ENCODE assay signal across 10 cellular contexts in the genomic region with DNA sequence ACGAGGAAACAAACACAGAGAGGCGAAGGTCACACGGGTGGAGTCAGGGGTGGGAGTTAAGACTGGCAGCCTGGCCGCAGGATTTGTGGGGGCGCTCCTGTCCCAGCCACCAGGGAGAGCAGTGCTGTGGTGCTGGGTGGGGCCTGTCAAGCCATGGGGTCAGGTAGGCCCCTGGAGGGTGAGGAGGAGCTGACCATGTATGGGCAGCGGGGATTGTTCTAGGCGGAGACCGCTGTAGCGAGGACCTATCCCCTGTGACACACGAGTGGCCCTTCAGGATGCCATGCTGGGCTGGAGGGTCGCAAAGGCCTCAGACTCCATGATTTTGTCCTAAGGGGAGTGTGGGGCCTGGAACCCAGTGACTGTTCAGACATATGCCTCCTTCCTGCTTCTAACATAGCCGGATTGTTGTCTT. TPM values are rescaled to one million over a fixed set of nuclear protein-coding genes. Genes with fewer than 3 reads are reported as not detected.
DNase-seq lines count a peak whose midpoint lies in the region; ATAC-seq and TF ChIP-seq lines count a peak whose summit lies in the region.
"Had no signal": no experiment of that assay in that cellular context is flagged by ENCODE, and none has a peak within 500 bp of the region (broad histone marks: within the 10 kb centered on the region; RNA-seq: fewer than 3 reads in every experiment).

No MANE protein-coding gene starts in this region.

- H3K4me1 Mint-ChIP-seq in activated T-helper 1 cell treated with anti-CD3 and anti-CD28 coated beads, Interleukin-12 subunit alpha, Interleukin-12 subunit beta, Interleukin-2, Interleukin-4 antibody, amounts not matched to agents 30 ng/mL and 10 ng/mL and 1 ng/mL, durations not matched to agents 14 hours and 24 hours and 36 hours (ENCODE audit: low read depth): peaks cover 35% of the 10 kb centered on the region

- peaks cover 26% of the 10 kb centered on the region for H3K36me3 Mint-ChIP-seq in activated T-helper 1 cell treated with anti-CD3 and anti-CD28 coated beads, Interleukin-12 subunit alpha, Interleukin-12 subunit beta, Interleukin-2, Interleukin-4 antibody, amounts not matched to agents 30 ng/mL and 10 ng/mL and 1 ng/mL, durations not matched to agents 14 hours and 24 hours and 36 hours (ENCODE audit: low read depth)

- H3K9me3 ChIP-seq in right cardiac atrium (ENCODE audit: control insufficient read depth, low read length) (no peaks in the 10 kb centered on the region), right atrium auricular region (no peaks in the 10 kb centered on the region), WERI-Rb-1 (ENCODE audit: severe bottlenecking) (no peaks in the 10 kb centered on the region), iPS-18a (ENCODE audit: control insufficient read depth, low read depth, low read length) (no peaks in the 10 kb centered on the region), A673 (ENCODE audit: low read depth, low read length, poor library complexity, severe bottlenecking) (no peaks in the 10 kb centered on the region)
- H3K9me3 ChIP-seq: tibial artery had no signal

- intact Hi-C loops in right cardiac atrium (cut with DNase I): loop anchor here in 2 of 4 donors (5.0 to 10.0 kb wide), 4 partner anchors 37 to 813 kb away; a partner anchor contains a TSS
- intact Hi-C loops in activated T-helper 1 cell treated with anti-CD3 and anti-CD28 coated beads, Interleukin-12 subunit alpha, Interleukin-12 subunit beta, Interleukin-2, Interleukin-4 antibody, amounts not matched to agents 30 ng/mL and 10 ng/mL and 1 ng/mL, durations not matched to agents 14 hours and 24 hours and 36 hours (cut with micrococcal nuclease): loop anchor here (1.0 to 5.0 kb wide), 3 partner anchors 373 to 502 kb away; no protein-coding TSS in a partner anchor
- intact Hi-C loops in A673 (cut with micrococcal nuclease; ENCODE audit: unreplicated experiment): loop anchor here (2.0 to 10.0 kb wide), 3 partner anchors 491 to 811 kb away; a partner anchor contains a TSS

- CTCF ChIA-PET in A673 (lab: Charles Lee): interaction anchor here (0.6 to 1.6 kb wide), 4 partner anchors 9 to 502 kb away, joined by 4 to 9 read pairs (median 4); no protein-coding TSS in a partner anchor

- ATAC-seq in right cardiac atrium: no peak
- no peak for ATAC-seq in GM18870 (IDR thresholded peaks at IDR 0.05; ENCODE audit: unreplicated experiment)

- H3K4me1 ChIP-seq in right cardiac atrium (ENCODE audit: control insufficient read depth, insufficient read depth, low read length) (peaks cover 7% of the 10 kb centered on the region), right atrium auricular region (peaks cover 0 to 39% of the 10 kb centered on the region in 2 donors), iPS-18a (ENCODE audit: control insufficient read depth, low read depth, low read length) (peaks cover 30% of the 10 kb centered on the region), A673 (ENCODE audit: insufficient read depth, low read length, poor library complexity, severe bottlenecking) (peaks cover 33% of the 10 kb centered on the region)

- WGBS in right cardiac atrium: 83% methylated on average over 12 of the region's 12 CpGs

- no peak overlapping the region for H3K27ac Mint-ChIP-seq in activated T-helper 1 cell treated with anti-CD3 and anti-CD28 coated beads, Interleukin-12 subunit alpha, Interleukin-12 subunit beta, Interleukin-2, Interleukin-4 antibody, amounts not matched to agents 30 ng/mL and 10 ng/mL and 1 ng/mL, durations not matched to agents 14 hours and 24 hours and 36 hours
- H3K27ac Mint-ChIP-seq: CD4-positive, CD25-positive, alpha-beta regulatory T cell had no signal

- H3K27me3 ChIP-seq in right cardiac atrium (ENCODE audit: control insufficient read depth, insufficient read depth): no peaks in the 10 kb centered on the region
- no peaks in the 10 kb centered on the region for H3K27me3 ChIP-seq in right atrium auricular region
- no peaks in the 10 kb centered on the region for H3K27me3 ChIP-seq in WERI-Rb-1 (ENCODE audit: insufficient read depth, low read depth, severe bottlenecking)
- no peaks in the 10 kb centered on the region for H3K27me3 ChIP-seq in iPS-18a (ENCODE audit: control insufficient read depth, insufficient read depth, low read length)
- H3K27me3 ChIP-seq in A673 (replicated peaks; ENCODE audit: insufficient read depth, low read depth, low read length, poor library complexity): no peaks in the 10 kb centered on the region
- H3K27me3 ChIP-seq: tibial artery had no signal

- no peak overlapping the region for H3K4me3 Mint-ChIP-seq in activated T-helper 1 cell treated with anti-CD3 and anti-CD28 coated beads, Interleukin-12 subunit alpha, Interleukin-12 subunit beta, Interleukin-2, Interleukin-4 antibody, amounts not matched to agents 30 ng/mL and 10 ng/mL and 1 ng/mL, durations not matched to agents 14 hours and 24 hours and 36 hours

- H3K36me3 ChIP-seq in right atrium auricular region (peaks cover 7% of the 10 kb centered on the region), WERI-Rb-1 (peaks cover 22% of the 10 kb centered on the region), iPS-18a (ENCODE audit: control insufficient read depth, low read depth, low read length) (peaks cover 6% of the 10 kb centered on the region), A673 (ENCODE audit: insufficient read depth, low read length, poor library complexity, severe bottlenecking) (peaks cover 11% of the 10 kb centered on the region)

- H3K27ac ChIP-seq in right cardiac atrium (ENCODE audit: low read length) (no peak overlapping the region), right atrium auricular region (no peak overlapping the region), WERI-Rb-1 (no peak overlapping the region), iPS-18a (ENCODE audit: low read length) (no peak overlapping the region), A673 (ENCODE audit: low read depth, low read length, poor library complexity, severe bottlenecking) (no peak overlapping the region)
- H3K27ac ChIP-seq: tibial artery had no signal

- H3K4me3 ChIP-seq in right cardiac atrium (ENCODE audit: low read length) (no peak overlapping the region), right atrium auricular region (no peak overlapping the region), WERI-Rb-1 (ENCODE audit: low read depth, low read length) (no peak overlapping the region), iPS-18a (ENCODE audit: low read length) (peak overlapping the region; percentile 45), A673 (ENCODE audit: low read depth, low read length, poor library complexity, severe bottlenecking) (no peak overlapping the region)
- H3K4me3 ChIP-seq: tibial artery had no signal

- peak in 2 of 3 donors; percentile 63 for DNase-seq in right cardiac atrium
- DNase-seq in right atrium auricular region (ENCODE audit: low spot score): no peak
- DNase-seq in WERI-Rb-1: no peak
- DNase-seq in activated T-helper 1 cell treated with anti-CD3 and anti-CD28 coated beads, Interleukin-12 subunit alpha, Interleukin-12 subunit beta, Interleukin-2, Interleukin-4 antibody, amounts not matched to agents 30 ng/mL and 10 ng/mL and 1 ng/mL, durations not matched to agents 14 hours and 24 hours and 36 hours (ENCODE audit: low spot score): no peak
- no peak for DNase-seq in A673 (ENCODE audit: low spot score)
- no peak for DNase-seq in NCI-H748 treated with DMSO at 0.1 percent for 48 hours (lab: John Stamatoyannopoulos, UW)

- POLR2A ChIA-PET in A673 (lab: Charles Lee; ENCODE audit: low non-redundant PET): no interaction called here

- no peaks in the 10 kb centered on the region for H3K9me3 Mint-ChIP-seq in activated T-helper 1 cell treated with anti-CD3 and anti-CD28 coated beads, Interleukin-12 subunit alpha, Interleukin-12 subunit beta, Interleukin-2, Interleukin-4 antibody, amounts not matched to agents 30 ng/mL and 10 ng/mL and 1 ng/mL, durations not matched to agents 14 hours and 24 hours and 36 hours

- TF ChIP-seq CTCF in right atrium auricular region (IDR thresholded peaks at IDR 0.05) (no peak), WERI-Rb-1 (IDR thresholded peaks at IDR 0.05; ENCODE audit: low read depth, low read length) (0 out of 2 replicates have a peak, but pooled peaks have one; percentile 3), A673 (conservative IDR thresholded peaks at IDR 0.05; ENCODE audit: low read depth, low read length) (no peak)

- H3K9ac ChIP-seq in iPS-18a (ENCODE audit: low read length): no peak overlapping the region

- no TSS peak for BruUV-seq in A673 (replicated peaks; lab: Mats Ljungman, UMichigan)

- H3K27me3 Mint-ChIP-seq in activated T-helper 1 cell treated with anti-CD3 and anti-CD28 coated beads, Interleukin-12 subunit alpha, Interleukin-12 subunit beta, Interleukin-2, Interleukin-4 antibody, amounts not matched to agents 30 ng/mL and 10 ng/mL and 1 ng/mL, durations not matched to agents 14 hours and 24 hours and 36 hours (ENCODE audit: insufficient read depth): no peaks in the 10 kb centered on the region

RNA-seq across cellular contexts. Expression of a gene that starts 1.6 kb away (rescaled TPM):
- total RNA-seq in right cardiac atrium (10 to 100 TPM; 55.1 to 75.5 (median 61.8) TPM), right atrium auricular region (100 to 1,000 TPM in 1 of 2 donors, 10 to 100 TPM in 1; 88.1 to 135 TPM), A673 (2021) (93.5 and 97.2 TPM in 2 replicates)
- 155 TPM for polyA plus RNA-seq in right cardiac atrium
- 98.7 and 101 TPM in 2 replicates for total RNA-seq in activated T-helper 1 cell treated with anti-CD3 and anti-CD28 coated beads, Interleukin-12 subunit alpha, Interleukin-12 subunit beta, Interleukin-2, Interleukin-4 antibody, amounts not matched to agents 30 ng/mL and 10 ng/mL and 1 ng/mL, durations not matched to agents 14 hours and 24 hours and 36 hours

RNA-seq across cellular contexts. Expression of a gene that starts 13.7 kb away (rescaled TPM):
- total RNA-seq in right cardiac atrium (100 to 1,000 TPM; 156 to 254 (median 177) TPM), right atrium auricular region (100 to 1,000 TPM; 155 to 256 TPM), A673 (2021) (476 and 573 TPM in 2 replicates)
- 244 TPM for polyA plus RNA-seq in right cardiac atrium
- 387 and 390 TPM in 2 replicates for total RNA-seq in activated T-helper 1 cell treated with anti-CD3 and anti-CD28 coated beads, Interleukin-12 subunit alpha, Interleukin-12 subunit beta, Interleukin-2, Interleukin-4 antibody, amounts not matched to agents 30 ng/mL and 10 ng/mL and 1 ng/mL, durations not matched to agents 14 hours and 24 hours and 36 hours

RNA-seq across cellular contexts. Expression of a gene that starts 32.0 kb away (rescaled TPM):
- total RNA-seq in right cardiac atrium (10 to 100 TPM; 16.3 to 22.2 (median 18.7) TPM), right atrium auricular region (10 to 100 TPM; 14.4 to 22.1 TPM), A673 (2021) (47.1 and 55.1 TPM in 2 replicates)
- polyA plus RNA-seq in right cardiac atrium: 9.0 TPM
- 59.4 and 60.2 TPM in 2 replicates for total RNA-seq in activated T-helper 1 cell treated with anti-CD3 and anti-CD28 coated beads, Interleukin-12 subunit alpha, Interleukin-12 subunit beta, Interleukin-2, Interleukin-4 antibody, amounts not matched to agents 30 ng/mL and 10 ng/mL and 1 ng/mL, durations not matched to agents 14 hours and 24 hours and 36 hours

RNA-seq across cellular contexts. Expression of a gene that starts 36.5 kb away (rescaled TPM):
- total RNA-seq in right cardiac atrium (under 1 TPM in 1 of 4 donors, not detected in 3; 0.06 TPM), right atrium auricular region (under 1 TPM in 1 of 2 donors, not detected in 1; 0.08 TPM), A673 (2021) (0.90 and 1.4 TPM in 2 replicates)
- 0.07 TPM for polyA plus RNA-seq in right cardiac atrium
- total RNA-seq in activated T-helper 1 cell treated with anti-CD3 and anti-CD28 coated beads, Interleukin-12 subunit alpha, Interleukin-12 subunit beta, Interleukin-2, Interleukin-4 antibody, amounts not matched to agents 30 ng/mL and 10 ng/mL and 1 ng/mL, durations not matched to agents 14 hours and 24 hours and 36 hours: 0.02 and 0.03 TPM in 2 replicates

Comparison
In these comparisons a context has a peak if more than half of its experiments do, and no peak if none do; other contexts are left out.
1. DNase-seq: peak in right cardiac atrium (2 of 3); none in right atrium auricular region (single experiment), WERI-Rb-1 (single experiment), activated T-helper 1 cell treated with anti-CD3 and anti-CD28 coated beads, Interleukin-12 subunit alpha, Interleukin-12 subunit beta, Interleukin-2, Interleukin-4 antibody, amounts not matched to agents 30 ng/mL and 10 ng/mL and 1 ng/mL, durations not matched to agents 14 hours and 24 hours and 36 hours (single experiment), A673 (single experiment) and NCI-H748 treated with DMSO at 0.1 percent for 48 hours (single experiment).